Comparison of ENCODE assay signal across 8 cellular contexts in genomic region chr19:52191374-52191773, GRCh38. TPM values are rescaled to one million over a fixed set of nuclear protein-coding genes. Genes with fewer than 3 reads are reported as not detected.
A peak's percentile ranks its signal among the peaks of the same experiment; 100 is the strongest.
DNase-seq lines count a peak whose midpoint lies in the region; ATAC-seq, FAIRE-seq and TF ChIP-seq lines count a peak whose summit lies in the region.

No MANE protein-coding gene starts in this region.

- no peaks in the 10 kb centered on the region for H3K27me3 Mint-ChIP-seq in activated naive CD4-positive, alpha-beta T cell treated with anti-CD3 and anti-CD28 coated beads, Interleukin-2, amount 50 U/mL, for 24 hours

- peaks cover 12% of the 10 kb centered on the region for H4K20me1 ChIP-seq in GM12878 (ENCODE audit: control insufficient read depth, insufficient read depth)

- BruUV-seq in GM12878 (replicated peaks; lab: Mats Ljungman, UMichigan), result TSS peak; percentile 58

- CTCF ChIA-PET in GM12878 (lab: Yijun Ruan, JAX), result no interaction called here

- peaks cover 19% of the 10 kb centered on the region for H3K36me3 Mint-ChIP-seq in activated naive CD4-positive, alpha-beta T cell treated with anti-CD3 and anti-CD28 coated beads, Interleukin-2, amount 50 U/mL, for 24 hours

- H3K9me3 ChIP-seq in GM12878 (replicated peaks; ENCODE audit: control insufficient read depth, insufficient read depth, low read length) (no peaks in the 10 kb centered on the region), lower lobe of right lung (no peaks in the 10 kb centered on the region), tibial nerve (no peaks in the 10 kb centered on the region)

- RAD21 ChIA-PET in GM12878 (lab: Charles Lee; ENCODE audit: unreplicated experiment), result no interaction called here

- POLR2A ChIA-PET in GM12878 (lab: Charles Lee), result no interaction called here

- intact Hi-C loops in GM12878 (cut with micrococcal nuclease; ENCODE audit: unreplicated experiment) (loop anchor here (5.0 kb wide), 1 partner anchor 54 kb away; the partner anchor contains the start of gene ZNF616), lower lobe of right lung (cut with DNase I) (no loop called here)

- H3K4me3 ChIP-seq in GM12878 (peak overlapping the region; percentile 91), lower lobe of right lung (peak overlapping the region; percentile 87), tibial nerve (peak overlapping the region; percentile 70 to 94 (median 86))

- H3K79me2 ChIP-seq in GM12878 (ENCODE audit: control insufficient read depth, insufficient read depth, low read length), result peaks cover 65% of the 10 kb centered on the region

- H3K36me3 ChIP-seq in GM12878 (ENCODE audit: control insufficient read depth in 2 of 2, insufficient read depth in 2 of 2, low read length in 1 of 2), result peaks cover 6 to 20% of the 10 kb centered on the region in 2 experiments
- peaks cover 35% of the 10 kb centered on the region for H3K36me3 ChIP-seq in lower lobe of right lung
- peaks cover 0 to 21% (median 0%) of the 10 kb centered on the region in 3 donors for H3K36me3 ChIP-seq in tibial nerve

- no peak for DNase-seq in activated naive CD4-positive, alpha-beta T cell (lab: John Stamatoyannopoulos, UW)
- no peak for DNase-seq in GM12878 (ENCODE audit: low read depth, low spot score)
- no peak for DNase-seq in lower lobe of right lung
- no peak for DNase-seq in tibial nerve (ENCODE audit: low spot score in 2 of 2)
- no peak for DNase-seq in HPDE6-E6E7 (ENCODE audit: extremely low spot score)
- DNase-seq in HuH-7 (ENCODE audit: low spot score), result no peak
- DNase-seq in HTR-8/SVneo (ENCODE audit: insufficient read length, low spot score), result no peak

- peak overlapping the region; percentile 98 for H3K4me3 Mint-ChIP-seq in activated naive CD4-positive, alpha-beta T cell treated with anti-CD3 and anti-CD28 coated beads, Interleukin-2, amount 50 U/mL, for 24 hours

- SMC1A ChIA-PET in GM12878 (lab: Charles Lee; ENCODE audit: uncharacterized antibody, unreplicated experiment), result no interaction called here

- H3K27ac Mint-ChIP-seq in activated naive CD4-positive, alpha-beta T cell treated with anti-CD3 and anti-CD28 coated beads, Interleukin-2, amount 50 U/mL, for 24 hours, result peak overlapping the region; percentile 87

- no peak overlapping the region for H2AFZ ChIP-seq in GM12878 (ENCODE audit: control insufficient read depth, low read depth, low read length)

- no peak for TF ChIP-seq POLR2A in GM12878 (IDR thresholded peaks at IDR 0.05; ENCODE audit: low read depth, low read length)
- TF ChIP-seq POLR2A in tibial nerve (IDR thresholded peaks at IDR 0.05), result no peak

- H3K4me2 ChIP-seq in GM12878 (ENCODE audit: control insufficient read depth, insufficient read depth), result peak overlapping the region; percentile 92

- TF ChIP-seq CTCF in GM12878 (IDR thresholded peaks at IDR 0.05 in 2 of 3, conservative IDR thresholded peaks at IDR 0.05 in 1 of 3; ENCODE audit: control insufficient read depth in 2 of 3, extremely low read depth in 1 of 3, insufficient read depth in 1 of 3, low read depth in 3 of 3, low read length in 3 of 3), result no peak
- TF ChIP-seq CTCF in lower lobe of right lung (IDR thresholded peaks at IDR 0.05), result no peak
- no peak for TF ChIP-seq CTCF in tibial nerve (IDR thresholded peaks at IDR 0.05)

- no peaks in the 10 kb centered on the region for H3K9me3 Mint-ChIP-seq in activated naive CD4-positive, alpha-beta T cell treated with anti-CD3 and anti-CD28 coated beads, Interleukin-2, amount 50 U/mL, for 24 hours

- in situ Hi-C loops in GM12878 (cut with MboI), result no loop called here

- H3K4me1 Mint-ChIP-seq in activated naive CD4-positive, alpha-beta T cell treated with anti-CD3 and anti-CD28 coated beads, Interleukin-2, amount 50 U/mL, for 24 hours, result peaks cover 58% of the 10 kb centered on the region

- H3K27me3 ChIP-seq in GM12878 (replicated peaks in 1 of 2; ENCODE audit: control insufficient read depth in 2 of 2, insufficient read depth in 2 of 2, low read length in 1 of 2) (no peaks in the 10 kb centered on the region), lower lobe of right lung (ENCODE audit: low read depth) (no peaks in the 10 kb centered on the region), tibial nerve (no peaks in the 10 kb centered on the region)

- WGBS in GM12878 (ENCODE audit: insufficient coverage, insufficient replicate concordance, low lambda C conversion rate, missing lambda C conversion rate), result 23% methylated on average over 5 of the region's 5 CpGs
- WGBS in tibial nerve, 2 donors, result 59 to 62% methylated on average over 5 of the region's 5 CpGs

- TF ChIP-seq EP300 in GM12878 (IDR thresholded peaks at IDR 0.05; ENCODE audit: borderline replicate concordance in 1 of 2, control insufficient read depth in 1 of 2, low read depth in 2 of 2, low read length in 2 of 2) (no peak), tibial nerve (IDR thresholded peaks at IDR 0.05) (no peak)

- H3K9ac ChIP-seq in GM12878 (ENCODE audit: control insufficient read depth, insufficient read depth, low read length), result peak overlapping the region; percentile 97

- FAIRE-seq in GM12878 (lab: Jason Lieb, UNC) (no peak), HTR-8/SVneo (lab: Jason Lieb, UNC) (no peak)

- peak overlapping the region; percentile 98 for H3K27ac ChIP-seq in GM12878 (ENCODE audit: control insufficient read depth, insufficient read depth)
- H3K27ac ChIP-seq in lower lobe of right lung, result no peak overlapping the region
- H3K27ac ChIP-seq in tibial nerve, result peak overlapping the region; percentile 96 to 99 (median 97)

- TF ChIP-seq RAD21 in GM12878 (IDR thresholded peaks at IDR 0.05; ENCODE audit: insufficient read depth, low read depth, low read length), result no peak

- H3K4me1 ChIP-seq in GM12878 (ENCODE audit: control insufficient read depth, insufficient read depth, low read length) (no peaks in the 10 kb centered on the region; the same call in 1 of the 2 replicates), lower lobe of right lung (peaks cover 36% of the 10 kb centered on the region), tibial nerve (peaks cover 0 to 66% (median 30%) of the 10 kb centered on the region in 4 donors)

- ATAC-seq in GM12878 (no peak), lower lobe of right lung (no peak)

RNA-seq across cellular contexts. Expression of gene PPP2R1A, which starts 1.5 kb away (rescaled TPM):
- 116 and 117 TPM in 2 replicates for total RNA-seq in GM12878 (2013; cell fraction: nucleolus; rRNA removed)
- total RNA-seq in GM12878 (2014; rRNA removed) (125 and 131 TPM in 2 replicates), GM12878 (2014; rRNA removed; fragmentation: Illumina TruSeq; extraction: Trizol) (83.4 and 83.7 TPM in 2 replicates), GM12878 (2021) (274 and 275 TPM in 2 replicates), lower lobe of right lung (154 TPM), tibial nerve (100 to 1,000 TPM; 145 to 176 (median 166) TPM)
- 84.3 TPM for polyA plus RNA-seq in GM12878 (2011; ENCODE audit: low read depth)
- polyA plus RNA-seq in GM12878 (2011; rRNA removed) (60.7 and 149 TPM in 2 replicates), GM12878 (2014; fragmentation: Illumina TruSeq; extraction: Trizol) (124 and 178 TPM in 2 replicates), GM12878 (2014; fragmentation: Nextera tagmentation; extraction: Ambion mirVana) (10 to 100 TPM; 16.0 to 29.2 TPM), GM12878 (2014; rRNA removed) (110 and 145 TPM in 2 replicates), GM12878 (2016; fragmentation: Nextera tagmentation; extraction: Ambion mirVana) (100 to 1,000 TPM; 310 to 359 TPM)
- polyA plus RNA-seq in GM12878 (2011; cell fraction: cytosol; rRNA removed), result 186 and 207 TPM in 2 replicates
- polyA plus RNA-seq in GM12878 (2011; cell fraction: nucleus; rRNA removed), result 184 and 241 TPM in 2 replicates
- 180 and 183 TPM in 2 replicates for polyA plus RNA-seq in GM12878 (2012)
- 245 and 263 TPM in 2 replicates for polyA minus RNA-seq in GM12878 (2011; rRNA and poly(A)+ RNA removed)
- 134 and 168 TPM in 2 replicates for polyA minus RNA-seq in GM12878 (2011; cell fraction: cytosol; rRNA and poly(A)+ RNA removed)
- polyA minus RNA-seq in GM12878 (2011; cell fraction: nucleus; rRNA and poly(A)+ RNA removed), result 86.2 and 145 TPM in 2 replicates

RNA-seq across cellular contexts. Expression of gene ZNF836, which starts 20.0 kb away (rescaled TPM):
- 26.4 and 31.2 TPM in 2 replicates for total RNA-seq in GM12878 (2013; cell fraction: nucleolus; rRNA removed)
- total RNA-seq in GM12878 (2014; rRNA removed) (5.3 and 7.8 TPM in 2 replicates), GM12878 (2014; rRNA removed; fragmentation: Illumina TruSeq; extraction: Trizol) (6.7 and 8.3 TPM in 2 replicates), GM12878 (2021) (9.1 and 9.9 TPM in 2 replicates), lower lobe of right lung (15.9 TPM), tibial nerve (10 to 100 TPM in 2 of 4 donors, 1 to 10 TPM in 2; 7.1 to 17.1 (median 9.8) TPM)
- 5.1 TPM for polyA plus RNA-seq in GM12878 (2011; ENCODE audit: low read depth)
- polyA plus RNA-seq in GM12878 (2011; rRNA removed) (5.0 and 6.2 TPM in 2 replicates), GM12878 (2014; fragmentation: Illumina TruSeq; extraction: Trizol) (8.2 and 9.3 TPM in 2 replicates), GM12878 (2014; fragmentation: Nextera tagmentation; extraction: Ambion mirVana) (1 to 10 TPM; 5.8 to 9.2 TPM), GM12878 (2014; rRNA removed) (4.5 and 6.6 TPM in 2 replicates), GM12878 (2016; fragmentation: Nextera tagmentation; extraction: Ambion mirVana) (1 to 10 TPM; 4.8 to 6.6 TPM)
- 4.2 and 4.4 TPM in 2 replicates for polyA plus RNA-seq in GM12878 (2011; cell fraction: cytosol; rRNA removed)
- 16.3 and 16.6 TPM in 2 replicates for polyA plus RNA-seq in GM12878 (2011; cell fraction: nucleus; rRNA removed)
- polyA plus RNA-seq in GM12878 (2012), result 9.0 and 10.6 TPM in 2 replicates
- polyA minus RNA-seq in GM12878 (2011; rRNA and poly(A)+ RNA removed), result 6.8 and 8.3 TPM in 2 replicates
- 2.7 and 3.1 TPM in 2 replicates for polyA minus RNA-seq in GM12878 (2011; cell fraction: cytosol; rRNA and poly(A)+ RNA removed)
- 5.6 and 7.9 TPM in 2 replicates for polyA minus RNA-seq in GM12878 (2011; cell fraction: nucleus; rRNA and poly(A)+ RNA removed)

RNA-seq across cellular contexts. Expression of gene ZNF616, which starts 51.6 kb away (rescaled TPM):
- 22.2 and 24.4 TPM in 2 replicates for total RNA-seq in GM12878 (2013; cell fraction: nucleolus; rRNA removed)
- total RNA-seq in GM12878 (2014; rRNA removed) (2.5 and 3.1 TPM in 2 replicates), GM12878 (2014; rRNA removed; fragmentation: Illumina TruSeq; extraction: Trizol) (4.9 and 5.3 TPM in 2 replicates), GM12878 (2021) (3.3 and 4.5 TPM in 2 replicates), lower lobe of right lung (13.4 TPM), tibial nerve (10 to 100 TPM in 2 of 4 donors, 1 to 10 TPM in 2; 5.4 to 18.0 (median 8.7) TPM)
- 2.7 TPM for polyA plus RNA-seq in GM12878 (2011; ENCODE audit: low read depth)
- polyA plus RNA-seq in GM12878 (2011; rRNA removed) (5.9 and 7.1 TPM in 2 replicates), GM12878 (2014; fragmentation: Illumina TruSeq; extraction: Trizol) (4.3 and 6.1 TPM in 2 replicates), GM12878 (2014; fragmentation: Nextera tagmentation; extraction: Ambion mirVana) (1 to 10 TPM; 1.1 to 1.4 TPM), GM12878 (2014; rRNA removed) (2.0 and 2.2 TPM in 2 replicates), GM12878 (2016; fragmentation: Nextera tagmentation; extraction: Ambion mirVana) (1 to 10 TPM; 5.0 to 5.7 TPM)
- 2.3 and 3.1 TPM in 2 replicates for polyA plus RNA-seq in GM12878 (2011; cell fraction: cytosol; rRNA removed)
- polyA plus RNA-seq in GM12878 (2011; cell fraction: nucleus; rRNA removed), result 5.2 and 5.7 TPM in 2 replicates
- 1.3 and 3.6 TPM in 2 replicates for polyA plus RNA-seq in GM12878 (2012)
- polyA minus RNA-seq in GM12878 (2011; rRNA and poly(A)+ RNA removed), result 5.5 and 11.4 TPM in 2 replicates
- 3.6 and 4.8 TPM in 2 replicates for polyA minus RNA-seq in GM12878 (2011; cell fraction: cytosol; rRNA and poly(A)+ RNA removed)
- polyA minus RNA-seq in GM12878 (2011; cell fraction: nucleus; rRNA and poly(A)+ RNA removed), result 5.0 and 6.0 TPM in 2 replicates
